1 cellular context compared by ENCODE assay signal in genomic region chr2:189413249-189413648, GRCh38.
TF ChIP-seq lines count a peak whose summit lies in the region.

No MANE protein-coding gene starts in this region.

TF ChIP-seq in HepG2, 621 proteins besides CTCF, POLR2A, EP300 and RAD21:
- TF ChIP-seq ZNF7 (CRISPR knock-in tag; IDR thresholded peaks at IDR 0.05), result no peak
- no peak for TF ChIP-seq ZSCAN22 (CRISPR knock-in tag; IDR thresholded peaks at IDR 0.05)
- TF ChIP-seq, protein P1, sequence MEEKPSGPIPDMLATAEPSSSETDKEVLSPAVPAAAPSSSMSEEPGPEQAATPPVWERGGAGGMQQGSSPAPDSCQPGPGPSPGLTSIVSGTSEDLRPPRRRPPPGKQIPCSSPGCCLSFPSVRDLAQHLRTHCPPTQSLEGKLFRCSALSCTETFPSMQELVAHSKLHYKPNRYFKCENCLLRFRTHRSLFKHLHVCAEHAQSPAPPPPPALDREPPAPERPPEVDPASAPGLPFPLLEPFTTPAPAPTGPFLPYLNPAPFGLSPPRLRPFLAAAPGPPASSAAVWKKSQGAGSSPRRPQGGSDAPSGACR (CRISPR knock-in tag; IDR thresholded peaks at IDR 0.05), result no peak
- no peak for TF ChIP-seq ZNF547 (CRISPR knock-in tag; IDR thresholded peaks at IDR 0.05)
- no peak for TF ChIP-seq ZEB1 (IDR thresholded peaks at IDR 0.05; ENCODE audit: insufficient replicate concordance, low read depth)
- no peak for TF ChIP-seq ZNF703 (CRISPR knock-in tag; IDR thresholded peaks at IDR 0.05; ENCODE audit: borderline replicate concordance)
- TF ChIP-seq ZNF619 (CRISPR knock-in tag; IDR thresholded peaks at IDR 0.05), result no peak
- TF ChIP-seq KLF15 (CRISPR knock-in tag; IDR thresholded peaks at IDR 0.05; ENCODE audit: borderline replicate concordance), result no peak
- no peak for TF ChIP-seq XBP1 (CRISPR knock-in tag; IDR thresholded peaks at IDR 0.05)
- no peak for TF ChIP-seq ELF4 (CRISPR knock-in tag; IDR thresholded peaks at IDR 0.05; ENCODE audit: borderline replicate concordance)
- no peak for TF ChIP-seq MXD4 (CRISPR knock-in tag; IDR thresholded peaks at IDR 0.05)
- no peak for TF ChIP-seq ZNF782 (CRISPR knock-in tag; IDR thresholded peaks at IDR 0.05; ENCODE audit: borderline replicate concordance)
- TF ChIP-seq KLF6 (CRISPR knock-in tag; IDR thresholded peaks at IDR 0.05), result no peak
